Comparison of ENCODE assay signal across 1 cellular context in genomic region chr15:93121089-93121488, GRCh38.
A peak's percentile ranks its signal among the peaks of the same experiment; 100 is the strongest.
TF ChIP-seq lines count a peak whose summit lies in the region.

No MANE protein-coding gene starts in this region.

TF ChIP-seq in HepG2, 621 proteins besides CTCF, POLR2A, EP300 and RAD21:
- no peak for TF ChIP-seq ZBTB40 (IDR thresholded peaks at IDR 0.05)
- peak; percentile 68; the same call in 1 of the 2 replicates for TF ChIP-seq ZBTB40 (CRISPR knock-in tag; IDR thresholded peaks at IDR 0.05)
- TF ChIP-seq ZNF609 (CRISPR knock-in tag; IDR thresholded peaks at IDR 0.05; ENCODE audit: borderline replicate concordance), result no peak
TF ChIP-seq in HepG2: peak in this region for 1.
